8 cellular contexts compared by ENCODE assay signal in genomic region chr4:95300304-95300703, GRCh38.
"Had no signal": no experiment of that assay in that cellular context is flagged by ENCODE, and none has a peak within 500 bp of the region (broad histone marks: within the 10 kb centered on the region; RNA-seq: fewer than 3 reads in every experiment).

No MANE protein-coding gene starts in this region.

- H3K4me3 ChIP-seq: GM12878 had no signal

- ATAC-seq: GM12878 had no signal

- FAIRE-seq: G401.6, GM12878, GM12891, GM12892, GM18507, GM19239 had no signal

- DNase-seq: GDM1, GF-D8 had no signal
